In the genomic region with DNA sequence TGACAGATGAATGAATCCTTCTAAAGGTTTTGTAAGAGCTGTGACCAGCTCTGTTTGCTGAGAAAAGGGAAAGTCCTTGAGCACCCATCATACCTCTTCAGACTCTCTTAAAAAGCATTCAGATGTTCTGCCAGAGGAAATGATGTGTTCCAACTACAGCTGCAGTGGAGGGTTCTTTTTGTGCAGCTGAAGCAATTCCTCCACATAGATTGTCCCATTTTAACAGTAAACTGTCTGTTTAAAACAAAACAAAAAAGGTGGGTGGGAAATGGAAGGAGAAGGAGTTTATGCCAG, we compare ENCODE assay signal across 1 cellular context.
TF ChIP-seq lines count a peak whose summit lies in the region.

No MANE protein-coding gene starts in this region.

TF ChIP-seq in GM23338, 12 proteins besides CTCF, POLR2A, EP300 and RAD21 (continued from another document):
- TF ChIP-seq, protein P1, sequence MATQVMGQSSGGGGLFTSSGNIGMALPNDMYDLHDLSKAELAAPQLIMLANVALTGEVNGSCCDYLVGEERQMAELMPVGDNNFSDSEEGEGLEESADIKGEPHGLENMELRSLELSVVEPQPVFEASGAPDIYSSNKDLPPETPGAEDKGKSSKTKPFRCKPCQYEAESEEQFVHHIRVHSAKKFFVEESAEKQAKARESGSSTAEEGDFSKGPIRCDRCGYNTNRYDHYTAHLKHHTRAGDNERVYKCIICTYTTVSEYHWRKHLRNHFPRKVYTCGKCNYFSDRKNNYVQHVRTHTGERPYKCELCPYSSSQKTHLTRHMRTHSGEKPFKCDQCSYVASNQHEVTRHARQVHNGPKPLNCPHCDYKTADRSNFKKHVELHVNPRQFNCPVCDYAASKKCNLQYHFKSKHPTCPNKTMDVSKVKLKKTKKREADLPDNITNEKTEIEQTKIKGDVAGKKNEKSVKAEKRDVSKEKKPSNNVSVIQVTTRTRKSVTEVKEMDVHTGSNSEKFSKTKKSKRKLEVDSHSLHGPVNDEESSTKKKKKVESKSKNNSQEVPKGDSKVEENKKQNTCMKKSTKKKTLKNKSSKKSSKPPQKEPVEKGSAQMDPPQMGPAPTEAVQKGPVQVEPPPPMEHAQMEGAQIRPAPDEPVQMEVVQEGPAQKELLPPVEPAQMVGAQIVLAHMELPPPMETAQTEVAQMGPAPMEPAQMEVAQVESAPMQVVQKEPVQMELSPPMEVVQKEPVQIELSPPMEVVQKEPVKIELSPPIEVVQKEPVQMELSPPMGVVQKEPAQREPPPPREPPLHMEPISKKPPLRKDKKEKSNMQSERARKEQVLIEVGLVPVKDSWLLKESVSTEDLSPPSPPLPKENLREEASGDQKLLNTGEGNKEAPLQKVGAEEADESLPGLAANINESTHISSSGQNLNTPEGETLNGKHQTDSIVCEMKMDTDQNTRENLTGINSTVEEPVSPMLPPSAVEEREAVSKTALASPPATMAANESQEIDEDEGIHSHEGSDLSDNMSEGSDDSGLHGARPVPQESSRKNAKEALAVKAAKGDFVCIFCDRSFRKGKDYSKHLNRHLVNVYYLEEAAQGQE (IDR thresholded peaks at IDR 0.05; ENCODE audit: unreplicated experiment) = no peak
- no peak for TF ChIP-seq ZNF114 (CRISPR knock-in tag; IDR thresholded peaks at IDR 0.05)
- TF ChIP-seq, protein P2, sequence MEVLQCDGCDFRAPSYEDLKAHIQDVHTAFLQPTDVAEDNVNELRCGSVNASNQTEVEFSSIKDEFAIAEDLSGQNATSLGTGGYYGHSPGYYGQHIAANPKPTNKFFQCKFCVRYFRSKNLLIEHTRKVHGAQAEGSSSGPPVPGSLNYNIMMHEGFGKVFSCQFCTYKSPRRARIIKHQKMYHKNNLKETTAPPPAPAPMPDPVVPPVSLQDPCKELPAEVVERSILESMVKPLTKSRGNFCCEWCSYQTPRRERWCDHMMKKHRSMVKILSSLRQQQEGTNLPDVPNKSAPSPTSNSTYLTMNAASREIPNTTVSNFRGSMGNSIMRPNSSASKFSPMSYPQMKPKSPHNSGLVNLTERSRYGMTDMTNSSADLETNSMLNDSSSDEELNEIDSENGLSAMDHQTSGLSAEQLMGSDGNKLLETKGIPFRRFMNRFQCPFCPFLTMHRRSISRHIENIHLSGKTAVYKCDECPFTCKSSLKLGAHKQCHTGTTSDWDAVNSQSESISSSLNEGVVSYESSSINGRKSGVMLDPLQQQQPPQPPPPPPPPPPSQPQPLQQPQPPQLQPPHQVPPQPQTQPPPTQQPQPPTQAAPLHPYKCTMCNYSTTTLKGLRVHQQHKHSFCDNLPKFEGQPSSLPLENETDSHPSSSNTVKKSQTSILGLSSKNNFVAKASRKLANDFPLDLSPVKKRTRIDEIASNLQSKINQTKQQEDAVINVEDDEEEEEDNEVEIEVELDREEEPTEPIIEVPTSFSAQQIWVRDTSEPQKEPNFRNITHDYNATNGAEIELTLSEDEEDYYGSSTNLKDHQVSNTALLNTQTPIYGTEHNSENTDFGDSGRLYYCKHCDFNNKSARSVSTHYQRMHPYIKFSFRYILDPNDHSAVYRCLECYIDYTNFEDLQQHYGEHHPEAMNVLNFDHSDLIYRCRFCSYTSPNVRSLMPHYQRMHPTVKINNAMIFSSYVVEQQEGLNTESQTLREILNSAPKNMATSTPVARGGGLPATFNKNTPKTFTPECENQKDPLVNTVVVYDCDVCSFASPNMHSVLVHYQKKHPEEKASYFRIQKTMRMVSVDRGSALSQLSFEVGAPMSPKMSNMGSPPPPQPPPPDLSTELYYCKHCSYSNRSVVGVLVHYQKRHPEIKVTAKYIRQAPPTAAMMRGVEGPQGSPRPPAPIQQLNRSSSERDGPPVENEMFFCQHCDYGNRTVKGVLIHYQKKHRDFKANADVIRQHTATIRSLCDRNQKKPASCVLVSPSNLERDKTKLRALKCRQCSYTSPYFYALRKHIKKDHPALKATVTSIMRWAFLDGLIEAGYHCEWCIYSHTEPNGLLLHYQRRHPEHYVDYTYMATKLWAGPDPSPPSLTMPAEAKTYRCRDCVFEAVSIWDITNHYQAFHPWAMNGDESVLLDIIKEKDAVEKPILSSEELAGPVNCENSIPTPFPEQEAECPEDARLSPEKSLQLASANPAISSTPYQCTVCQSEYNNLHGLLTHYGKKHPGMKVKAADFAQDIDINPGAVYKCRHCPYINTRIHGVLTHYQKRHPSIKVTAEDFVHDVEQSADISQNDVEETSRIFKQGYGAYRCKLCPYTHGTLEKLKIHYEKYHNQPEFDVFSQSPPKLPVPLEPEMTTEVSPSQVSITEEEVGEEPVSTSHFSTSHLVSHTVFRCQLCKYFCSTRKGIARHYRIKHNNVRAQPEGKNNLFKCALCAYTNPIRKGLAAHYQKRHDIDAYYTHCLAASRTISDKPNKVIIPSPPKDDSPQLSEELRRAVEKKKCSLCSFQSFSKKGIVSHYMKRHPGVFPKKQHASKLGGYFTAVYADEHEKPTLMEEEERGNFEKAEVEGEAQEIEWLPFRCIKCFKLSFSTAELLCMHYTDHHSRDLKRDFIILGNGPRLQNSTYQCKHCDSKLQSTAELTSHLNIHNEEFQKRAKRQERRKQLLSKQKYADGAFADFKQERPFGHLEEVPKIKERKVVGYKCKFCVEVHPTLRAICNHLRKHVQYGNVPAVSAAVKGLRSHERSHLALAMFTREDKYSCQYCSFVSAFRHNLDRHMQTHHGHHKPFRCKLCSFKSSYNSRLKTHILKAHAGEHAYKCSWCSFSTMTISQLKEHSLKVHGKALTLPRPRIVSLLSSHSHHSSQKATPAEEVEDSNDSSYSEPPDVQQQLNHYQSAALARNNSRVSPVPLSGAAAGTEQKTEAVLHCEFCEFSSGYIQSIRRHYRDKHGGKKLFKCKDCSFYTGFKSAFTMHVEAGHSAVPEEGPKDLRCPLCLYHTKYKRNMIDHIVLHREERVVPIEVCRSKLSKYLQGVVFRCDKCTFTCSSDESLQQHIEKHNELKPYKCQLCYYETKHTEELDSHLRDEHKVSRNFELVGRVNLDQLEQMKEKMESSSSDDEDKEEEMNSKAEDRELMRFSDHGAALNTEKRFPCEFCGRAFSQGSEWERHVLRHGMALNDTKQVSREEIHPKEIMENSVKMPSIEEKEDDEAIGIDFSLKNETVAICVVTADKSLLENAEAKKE (CRISPR knock-in tag; IDR thresholded peaks at IDR 0.05) = no peak
- no peak for TF ChIP-seq JUNB (IDR thresholded peaks at IDR 0.05; ENCODE audit: unreplicated experiment)
- TF ChIP-seq EZH2phosphoT487 (IDR thresholded peaks at IDR 0.05; ENCODE audit: unreplicated experiment) = no peak
- TF ChIP-seq EZH2 (IDR thresholded peaks at IDR 0.05; ENCODE audit: low read depth, unreplicated experiment) = no peak
- TF ChIP-seq NANOG (IDR thresholded peaks at IDR 0.05; ENCODE audit: borderline replicate concordance) = no peak
